In the genomic region with DNA sequence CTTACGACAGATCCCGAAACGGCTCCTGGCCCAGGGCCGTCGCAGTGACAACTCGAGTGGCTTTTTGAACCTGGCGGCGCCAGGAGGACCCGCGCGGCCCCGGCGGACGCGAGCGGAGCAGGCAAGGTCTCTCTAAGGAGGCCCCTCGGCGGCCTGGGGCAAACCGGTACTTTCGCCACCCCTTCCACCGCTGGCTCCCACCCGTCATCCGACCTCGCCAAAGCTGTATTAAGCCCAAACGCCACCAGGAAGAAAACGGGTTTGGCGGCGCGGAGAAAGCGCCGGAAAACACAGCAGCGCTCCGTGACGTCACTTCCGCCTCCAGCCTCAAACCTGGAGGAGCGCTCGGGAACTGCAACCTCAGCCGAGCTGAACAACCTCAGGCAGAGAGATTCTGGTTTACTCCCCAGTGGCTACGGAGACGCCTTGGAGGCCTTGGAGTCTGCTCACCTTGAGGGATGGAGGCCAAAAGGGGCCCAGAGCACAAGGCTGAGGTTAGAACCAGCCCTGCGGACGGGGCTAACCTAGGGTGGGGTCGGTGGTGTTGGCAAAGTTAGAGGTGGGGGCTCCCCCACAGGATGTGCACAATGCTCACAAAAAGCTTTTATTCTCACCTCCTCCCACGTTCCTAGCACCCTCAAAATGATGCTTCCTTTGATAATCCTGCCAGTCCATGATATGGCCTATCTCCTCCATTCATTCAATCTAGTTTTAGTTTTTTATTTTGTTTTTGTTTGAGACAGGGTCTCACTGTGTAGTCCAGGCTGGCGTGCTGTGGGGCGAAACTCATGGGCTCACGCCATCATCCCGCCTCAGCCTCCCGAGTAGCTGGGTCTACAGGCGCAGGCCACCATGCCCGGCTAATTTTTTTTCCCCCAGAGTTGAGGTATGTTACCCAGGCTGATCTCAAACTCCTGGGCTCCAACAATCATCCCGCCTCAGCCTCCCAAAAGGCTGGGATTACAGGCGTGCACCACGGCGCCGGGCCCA, we compare ENCODE assay signal across 1 cellular context.
TF ChIP-seq lines count a peak whose summit lies in the region.

A gene (minus strand): TSS at position 295 of the 990 bp plus-strand sequence. CDS start 15,484 bp downstream, outside the sequence.

TF ChIP-seq in HepG2, 621 proteins besides CTCF, POLR2A, EP300 and RAD21 (continued from another document and continues in another):
- TF ChIP-seq, protein P1, sequence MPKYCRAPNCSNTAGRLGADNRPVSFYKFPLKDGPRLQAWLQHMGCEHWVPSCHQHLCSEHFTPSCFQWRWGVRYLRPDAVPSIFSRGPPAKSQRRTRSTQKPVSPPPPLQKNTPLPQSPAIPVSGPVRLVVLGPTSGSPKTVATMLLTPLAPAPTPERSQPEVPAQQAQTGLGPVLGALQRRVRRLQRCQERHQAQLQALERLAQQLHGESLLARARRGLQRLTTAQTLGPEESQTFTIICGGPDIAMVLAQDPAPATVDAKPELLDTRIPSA (CRISPR knock-in tag; IDR thresholded peaks at IDR 0.05; ENCODE audit: borderline replicate concordance): no peak
- TF ChIP-seq ZNF670 (CRISPR knock-in tag; IDR thresholded peaks at IDR 0.05; ENCODE audit: borderline replicate concordance) (peak; percentile 55; the same call in 1 of the 2 replicates), ZNF772 (CRISPR knock-in tag; IDR thresholded peaks at IDR 0.05) (peak; percentile 57; the same call in 1 of the 2 replicates), STAG1 (CRISPR knock-in tag; IDR thresholded peaks at IDR 0.05) (0 out of 2 replicates have a peak, but pooled peaks have one; percentile 5), ZNF224 (CRISPR knock-in tag; IDR thresholded peaks at IDR 0.05) (no peak), ZNF383 (CRISPR knock-in tag; IDR thresholded peaks at IDR 0.05; ENCODE audit: borderline replicate concordance) (no peak), PITX1 (CRISPR knock-in tag; IDR thresholded peaks at IDR 0.05) (peak; percentile 30; the same call in 1 of the 2 replicates), TOE1 (CRISPR knock-in tag; IDR thresholded peaks at IDR 0.05) (no peak), GABPA (IDR thresholded peaks at IDR 0.05; ENCODE audit: low read depth, low read length) (peak; percentile 89), GABPA (CRISPR knock-in tag; IDR thresholded peaks at IDR 0.05; ENCODE audit: low read depth) (peak; percentile 97), ZNF274 (CRISPR knock-in tag; IDR thresholded peaks at IDR 0.05) (no peak), ZNF431 (CRISPR knock-in tag; IDR thresholded peaks at IDR 0.05; ENCODE audit: borderline replicate concordance, low read depth) (0 out of 2 replicates have a peak, but pooled peaks have one; percentile 54), TEAD3 (CRISPR knock-in tag; optimal IDR thresholded peaks at IDR 0.05; ENCODE audit: borderline replicate concordance) (peak; percentile 40), FLYWCH1 (CRISPR knock-in tag; IDR thresholded peaks at IDR 0.05) (no peak), TMF1 (CRISPR knock-in tag; IDR thresholded peaks at IDR 0.05; ENCODE audit: low read depth) (no peak), EED (CRISPR knock-in tag; IDR thresholded peaks at IDR 0.05) (0 out of 2 replicates have a peak, but pooled peaks have one; percentile 41), ELF1 (CRISPR knock-in tag; IDR thresholded peaks at IDR 0.05) (peak; percentile 83), ZNF143 (CRISPR knock-in tag; IDR thresholded peaks at IDR 0.05) (no peak), ZNF350 (CRISPR knock-in tag; IDR thresholded peaks at IDR 0.05; ENCODE audit: borderline replicate concordance, low read depth) (peak; percentile 68; the same call in 1 of the 2 replicates), FOXO1 (CRISPR knock-in tag; IDR thresholded peaks at IDR 0.05) (peak; percentile 73), ZNF337 (CRISPR knock-in tag; IDR thresholded peaks at IDR 0.05; ENCODE audit: borderline replicate concordance, low read depth) (no peak), BRCA1 (CRISPR knock-in tag; IDR thresholded peaks at IDR 0.05) (no peak), ZNF816 (CRISPR knock-in tag; IDR thresholded peaks at IDR 0.05; ENCODE audit: borderline replicate concordance) (peak; percentile 57; the same call in 1 of the 2 replicates), PRMT3 (CRISPR knock-in tag; IDR thresholded peaks at IDR 0.05; ENCODE audit: borderline replicate concordance, low read depth) (no peak), ZNF556 (CRISPR knock-in tag; IDR thresholded peaks at IDR 0.05; ENCODE audit: borderline replicate concordance) (peak; percentile 16; the same call in 1 of the 2 replicates), CHD2 (IDR thresholded peaks at IDR 0.05; ENCODE audit: low read depth, low read length) (peak; percentile 13; the same call in 1 of the 2 replicates), FOXK1 (CRISPR knock-in tag; IDR thresholded peaks at IDR 0.05; ENCODE audit: borderline replicate concordance, low read depth) (peak; percentile 82), ZNF678 (CRISPR knock-in tag; IDR thresholded peaks at IDR 0.05) (no peak), ZNF343 (CRISPR knock-in tag; IDR thresholded peaks at IDR 0.05) (0 out of 2 replicates have a peak, but pooled peaks have one; percentile 22), ZNF563 (CRISPR knock-in tag; IDR thresholded peaks at IDR 0.05) (peak; percentile 60; the same call in 1 of the 2 replicates), SUZ12 (IDR thresholded peaks at IDR 0.05; ENCODE audit: low read depth, low read length) (no peak), ZFP37 (CRISPR knock-in tag; IDR thresholded peaks at IDR 0.05; ENCODE audit: borderline replicate concordance) (peak; percentile 16; the same call in 1 of the 2 replicates)
- TF ChIP-seq, protein P2, sequence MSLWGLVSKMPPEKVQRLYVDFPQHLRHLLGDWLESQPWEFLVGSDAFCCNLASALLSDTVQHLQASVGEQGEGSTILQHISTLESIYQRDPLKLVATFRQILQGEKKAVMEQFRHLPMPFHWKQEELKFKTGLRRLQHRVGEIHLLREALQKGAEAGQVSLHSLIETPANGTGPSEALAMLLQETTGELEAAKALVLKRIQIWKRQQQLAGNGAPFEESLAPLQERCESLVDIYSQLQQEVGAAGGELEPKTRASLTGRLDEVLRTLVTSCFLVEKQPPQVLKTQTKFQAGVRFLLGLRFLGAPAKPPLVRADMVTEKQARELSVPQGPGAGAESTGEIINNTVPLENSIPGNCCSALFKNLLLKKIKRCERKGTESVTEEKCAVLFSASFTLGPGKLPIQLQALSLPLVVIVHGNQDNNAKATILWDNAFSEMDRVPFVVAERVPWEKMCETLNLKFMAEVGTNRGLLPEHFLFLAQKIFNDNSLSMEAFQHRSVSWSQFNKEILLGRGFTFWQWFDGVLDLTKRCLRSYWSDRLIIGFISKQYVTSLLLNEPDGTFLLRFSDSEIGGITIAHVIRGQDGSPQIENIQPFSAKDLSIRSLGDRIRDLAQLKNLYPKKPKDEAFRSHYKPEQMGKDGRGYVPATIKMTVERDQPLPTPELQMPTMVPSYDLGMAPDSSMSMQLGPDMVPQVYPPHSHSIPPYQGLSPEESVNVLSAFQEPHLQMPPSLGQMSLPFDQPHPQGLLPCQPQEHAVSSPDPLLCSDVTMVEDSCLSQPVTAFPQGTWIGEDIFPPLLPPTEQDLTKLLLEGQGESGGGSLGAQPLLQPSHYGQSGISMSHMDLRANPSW (CRISPR knock-in tag; IDR thresholded peaks at IDR 0.05; ENCODE audit: borderline replicate concordance): no peak
- TF ChIP-seq, protein P3, sequence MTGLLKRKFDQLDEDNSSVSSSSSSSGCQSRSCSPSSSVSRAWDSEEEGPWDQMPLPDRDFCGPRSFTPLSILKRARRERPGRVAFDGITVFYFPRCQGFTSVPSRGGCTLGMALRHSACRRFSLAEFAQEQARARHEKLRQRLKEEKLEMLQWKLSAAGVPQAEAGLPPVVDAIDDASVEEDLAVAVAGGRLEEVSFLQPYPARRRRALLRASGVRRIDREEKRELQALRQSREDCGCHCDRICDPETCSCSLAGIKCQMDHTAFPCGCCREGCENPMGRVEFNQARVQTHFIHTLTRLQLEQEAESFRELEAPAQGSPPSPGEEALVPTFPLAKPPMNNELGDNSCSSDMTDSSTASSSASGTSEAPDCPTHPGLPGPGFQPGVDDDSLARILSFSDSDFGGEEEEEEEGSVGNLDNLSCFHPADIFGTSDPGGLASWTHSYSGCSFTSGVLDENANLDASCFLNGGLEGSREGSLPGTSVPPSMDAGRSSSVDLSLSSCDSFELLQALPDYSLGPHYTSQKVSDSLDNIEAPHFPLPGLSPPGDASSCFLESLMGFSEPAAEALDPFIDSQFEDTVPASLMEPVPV (CRISPR knock-in tag; IDR thresholded peaks at IDR 0.05): no peak
- TF ChIP-seq, protein P4, sequence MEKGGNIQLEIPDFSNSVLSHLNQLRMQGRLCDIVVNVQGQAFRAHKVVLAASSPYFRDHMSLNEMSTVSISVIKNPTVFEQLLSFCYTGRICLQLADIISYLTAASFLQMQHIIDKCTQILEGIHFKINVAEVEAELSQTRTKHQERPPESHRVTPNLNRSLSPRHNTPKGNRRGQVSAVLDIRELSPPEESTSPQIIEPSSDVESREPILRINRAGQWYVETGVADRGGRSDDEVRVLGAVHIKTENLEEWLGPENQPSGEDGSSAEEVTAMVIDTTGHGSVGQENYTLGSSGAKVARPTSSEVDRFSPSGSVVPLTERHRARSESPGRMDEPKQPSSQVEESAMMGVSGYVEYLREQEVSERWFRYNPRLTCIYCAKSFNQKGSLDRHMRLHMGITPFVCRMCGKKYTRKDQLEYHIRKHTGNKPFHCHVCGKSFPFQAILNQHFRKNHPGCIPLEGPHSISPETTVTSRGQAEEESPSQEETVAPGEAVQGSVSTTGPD (CRISPR knock-in tag; IDR thresholded peaks at IDR 0.05): no peak
- TF ChIP-seq, protein P5, sequence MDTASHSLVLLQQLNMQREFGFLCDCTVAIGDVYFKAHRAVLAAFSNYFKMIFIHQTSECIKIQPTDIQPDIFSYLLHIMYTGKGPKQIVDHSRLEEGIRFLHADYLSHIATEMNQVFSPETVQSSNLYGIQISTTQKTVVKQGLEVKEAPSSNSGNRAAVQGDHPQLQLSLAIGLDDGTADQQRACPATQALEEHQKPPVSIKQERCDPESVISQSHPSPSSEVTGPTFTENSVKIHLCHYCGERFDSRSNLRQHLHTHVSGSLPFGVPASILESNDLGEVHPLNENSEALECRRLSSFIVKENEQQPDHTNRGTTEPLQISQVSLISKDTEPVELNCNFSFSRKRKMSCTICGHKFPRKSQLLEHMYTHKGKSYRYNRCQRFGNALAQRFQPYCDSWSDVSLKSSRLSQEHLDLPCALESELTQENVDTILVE (CRISPR knock-in tag; IDR thresholded peaks at IDR 0.05): no peak; the same call in 1 of the 2 replicates
- TF ChIP-seq, protein P6, sequence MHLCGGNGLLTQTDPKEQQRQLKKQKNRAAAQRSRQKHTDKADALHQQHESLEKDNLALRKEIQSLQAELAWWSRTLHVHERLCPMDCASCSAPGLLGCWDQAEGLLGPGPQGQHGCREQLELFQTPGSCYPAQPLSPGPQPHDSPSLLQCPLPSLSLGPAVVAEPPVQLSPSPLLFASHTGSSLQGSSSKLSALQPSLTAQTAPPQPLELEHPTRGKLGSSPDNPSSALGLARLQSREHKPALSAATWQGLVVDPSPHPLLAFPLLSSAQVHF (CRISPR knock-in tag; IDR thresholded peaks at IDR 0.05): no peak
- TF ChIP-seq, protein P7, sequence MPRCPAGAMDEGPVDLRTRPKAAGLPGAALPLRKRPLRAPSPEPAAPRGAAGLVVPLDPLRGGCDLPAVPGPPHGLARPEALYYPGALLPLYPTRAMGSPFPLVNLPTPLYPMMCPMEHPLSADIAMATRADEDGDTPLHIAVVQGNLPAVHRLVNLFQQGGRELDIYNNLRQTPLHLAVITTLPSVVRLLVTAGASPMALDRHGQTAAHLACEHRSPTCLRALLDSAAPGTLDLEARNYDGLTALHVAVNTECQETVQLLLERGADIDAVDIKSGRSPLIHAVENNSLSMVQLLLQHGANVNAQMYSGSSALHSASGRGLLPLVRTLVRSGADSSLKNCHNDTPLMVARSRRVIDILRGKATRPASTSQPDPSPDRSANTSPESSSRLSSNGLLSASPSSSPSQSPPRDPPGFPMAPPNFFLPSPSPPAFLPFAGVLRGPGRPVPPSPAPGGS (CRISPR knock-in tag; IDR thresholded peaks at IDR 0.05): peak; percentile 64
- TF ChIP-seq, protein P8, sequence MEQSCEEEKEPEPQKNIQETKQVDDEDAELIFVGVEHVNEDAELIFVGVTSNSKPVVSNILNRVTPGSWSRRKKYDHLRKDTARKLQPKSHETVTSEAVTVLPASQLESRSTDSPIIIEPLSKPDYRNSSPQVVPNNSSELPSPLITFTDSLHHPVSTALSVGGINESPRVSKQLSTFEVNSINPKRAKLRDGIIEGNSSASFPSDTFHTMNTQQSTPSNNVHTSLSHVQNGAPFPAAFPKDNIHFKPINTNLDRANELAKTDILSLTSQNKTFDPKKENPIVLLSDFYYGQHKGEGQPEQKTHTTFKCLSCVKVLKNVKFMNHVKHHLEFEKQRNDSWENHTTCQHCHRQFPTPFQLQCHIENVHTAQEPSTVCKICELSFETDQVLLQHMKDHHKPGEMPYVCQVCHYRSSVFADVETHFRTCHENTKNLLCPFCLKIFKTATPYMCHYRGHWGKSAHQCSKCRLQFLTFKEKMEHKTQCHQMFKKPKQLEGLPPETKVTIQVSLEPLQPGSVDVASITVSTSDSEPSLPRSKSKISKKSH (CRISPR knock-in tag; IDR thresholded peaks at IDR 0.05; ENCODE audit: borderline replicate concordance): no peak
- TF ChIP-seq, protein P9, sequence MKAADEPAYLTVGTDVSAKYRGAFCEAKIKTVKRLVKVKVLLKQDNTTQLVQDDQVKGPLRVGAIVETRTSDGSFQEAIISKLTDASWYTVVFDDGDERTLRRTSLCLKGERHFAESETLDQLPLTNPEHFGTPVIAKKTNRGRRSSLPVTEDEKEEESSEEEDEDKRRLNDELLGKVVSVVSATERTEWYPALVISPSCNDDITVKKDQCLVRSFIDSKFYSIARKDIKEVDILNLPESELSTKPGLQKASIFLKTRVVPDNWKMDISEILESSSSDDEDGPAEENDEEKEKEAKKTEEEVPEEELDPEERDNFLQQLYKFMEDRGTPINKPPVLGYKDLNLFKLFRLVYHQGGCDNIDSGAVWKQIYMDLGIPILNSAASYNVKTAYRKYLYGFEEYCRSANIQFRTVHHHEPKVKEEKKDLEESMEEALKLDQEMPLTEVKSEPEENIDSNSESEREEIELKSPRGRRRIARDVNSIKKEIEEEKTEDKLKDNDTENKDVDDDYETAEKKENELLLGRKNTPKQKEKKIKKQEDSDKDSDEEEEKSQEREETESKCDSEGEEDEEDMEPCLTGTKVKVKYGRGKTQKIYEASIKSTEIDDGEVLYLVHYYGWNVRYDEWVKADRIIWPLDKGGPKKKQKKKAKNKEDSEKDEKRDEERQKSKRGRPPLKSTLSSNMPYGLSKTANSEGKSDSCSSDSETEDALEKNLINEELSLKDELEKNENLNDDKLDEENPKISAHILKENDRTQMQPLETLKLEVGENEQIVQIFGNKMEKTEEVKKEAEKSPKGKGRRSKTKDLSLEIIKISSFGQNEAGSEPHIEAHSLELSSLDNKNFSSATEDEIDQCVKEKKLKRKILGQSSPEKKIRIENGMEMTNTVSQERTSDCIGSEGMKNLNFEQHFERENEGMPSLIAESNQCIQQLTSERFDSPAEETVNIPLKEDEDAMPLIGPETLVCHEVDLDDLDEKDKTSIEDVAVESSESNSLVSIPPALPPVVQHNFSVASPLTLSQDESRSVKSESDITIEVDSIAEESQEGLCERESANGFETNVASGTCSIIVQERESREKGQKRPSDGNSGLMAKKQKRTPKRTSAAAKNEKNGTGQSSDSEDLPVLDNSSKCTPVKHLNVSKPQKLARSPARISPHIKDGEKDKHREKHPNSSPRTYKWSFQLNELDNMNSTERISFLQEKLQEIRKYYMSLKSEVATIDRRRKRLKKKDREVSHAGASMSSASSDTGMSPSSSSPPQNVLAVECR (CRISPR knock-in tag; IDR thresholded peaks at IDR 0.05; ENCODE audit: borderline replicate concordance): peak; percentile 92
